19 cellular contexts compared by ENCODE assay signal in the genomic region with DNA sequence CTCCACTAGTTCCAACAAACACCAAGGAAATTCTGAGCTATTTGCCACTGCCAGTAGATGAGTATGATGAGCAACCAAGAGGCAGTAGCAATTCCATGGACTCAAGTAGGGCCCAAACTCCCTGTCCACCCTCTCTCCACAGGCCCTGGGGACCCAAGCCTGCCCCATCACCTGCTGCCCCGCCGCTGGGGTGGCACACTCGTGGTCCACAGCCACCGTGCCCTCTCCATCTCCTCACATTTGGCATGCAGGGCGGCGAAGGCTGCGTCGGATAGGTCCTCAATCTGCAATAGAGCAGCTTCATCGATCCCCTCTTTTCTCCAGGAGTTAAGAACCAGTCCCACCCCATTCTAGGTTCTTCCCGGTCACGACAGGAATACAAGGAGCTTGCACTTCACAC. TPM values are rescaled to one million over a fixed set of nuclear protein-coding genes. Genes with fewer than 3 reads are reported as not detected.
A peak's percentile ranks its signal among the peaks of the same experiment; 100 is the strongest.
DNase-seq lines count a peak whose midpoint lies in the region; ATAC-seq and TF ChIP-seq lines count a peak whose summit lies in the region.
"Had no signal": no experiment of that assay in that cellular context is flagged by ENCODE, and none has a peak within 500 bp of the region (broad histone marks: within the 10 kb centered on the region; RNA-seq: fewer than 3 reads in every experiment).

No MANE protein-coding gene starts in this region.

- no peak for DNase-seq in CD4-positive, alpha-beta T cell
- DNase-seq in D341Med (ENCODE audit: low spot score) = peak; percentile 32
- no peak for DNase-seq in central memory CD8-positive, alpha-beta T cell (ENCODE audit: low spot score in 2 of 2)
- DNase-seq in NCI-H510A treated with DMSO at 0.1 percent for 48 hours (lab: John Stamatoyannopoulos, UW) = no peak
- DNase-seq in activated gamma-delta T cell treated with Interleukin-2 at 50 U/mL for 16 hours = no peak
- no peak for DNase-seq in stimulated activated effector memory CD8-positive, alpha-beta T cell treated with anti-CD3 and anti-CD28 coated beads, Interleukin-12 subunit alpha, Interleukin-12 subunit beta, amount 100 ng/mL, for 72 hours (ENCODE audit: low spot score in 2 of 2)
- DNase-seq: C1 segment of cervical spinal cord, DMS79 treated with DMSO at 0.1 percent for 48 hours, H9, MV-4-11, NCI-H1694 treated with DMSO at 0.1 percent for 48 hours, NCI-H2107, NCI-H2227 treated with DMSO at 0.1 percent for 48 hours, NCI-H524, NCI-H82, OCI-M1, Right ventricle myocardium superior had no signal

- H3K36me3 ChIP-seq in neural cell (ENCODE audit: insufficient read depth, low read length) = peaks cover 26% of the 10 kb centered on the region

- no peak overlapping the region for H3K9ac ChIP-seq in neural cell (ENCODE audit: low read length)
- H3K9ac ChIP-seq: KMS-11 had no signal

- H3K4me3 ChIP-seq in neural cell (ENCODE audit: low read length) = no peak overlapping the region

- H3F3A ChIP-seq in neural cell (ENCODE audit: insufficient read depth, low read length, poor library complexity, severe bottlenecking) = no peaks in the 10 kb centered on the region

- no peak overlapping the region for H2AFZ ChIP-seq in neural cell (ENCODE audit: low read depth, low read length)

- no peaks in the 10 kb centered on the region for H3K79me2 ChIP-seq in neural cell (replicated peaks; ENCODE audit: insufficient read depth, low read length)

- no peak for ATAC-seq in CD4-positive, alpha-beta T cell (ENCODE audit: poor library complexity)
- ATAC-seq in central memory CD8-positive, alpha-beta T cell (replicated peaks; ENCODE audit: extremely low read depth, poor library complexity, severe bottlenecking) = no peak
- ATAC-seq in stimulated activated effector memory CD8-positive, alpha-beta T cell treated with anti-CD3 and anti-CD28 coated beads, Interleukin-12 subunit alpha, Interleukin-12 subunit beta, amount 100 ng/mL, for 72 hours = no peak

- no peaks in the 10 kb centered on the region for H3K9me2 ChIP-seq in neural cell (ENCODE audit: insufficient read depth, low read length)

- intact Hi-C loops in CD4-positive, alpha-beta T cell (cut with DNase I, micrococcal nuclease) = no loop called here

- H3K4me3 Mint-ChIP-seq in CD4-positive, alpha-beta T cell = no peak overlapping the region
- H3K4me3 Mint-ChIP-seq in central memory CD8-positive, alpha-beta T cell = no peak overlapping the region
- no peak overlapping the region for H3K4me3 Mint-ChIP-seq in stimulated activated effector memory CD8-positive, alpha-beta T cell treated with anti-CD3 and anti-CD28 coated beads, Interleukin-12 subunit alpha, Interleukin-12 subunit beta, amount 100 ng/mL, for 72 hours
- H3K4me3 Mint-ChIP-seq: H9 had no signal

- POLR2A ChIA-PET in CD4-positive, alpha-beta T cell (lab: Charles Lee) = no interaction called here

- H3K36me3 Mint-ChIP-seq in CD4-positive, alpha-beta T cell (ENCODE audit: low read depth) = peaks cover 100% of the 10 kb centered on the region
- H3K36me3 Mint-ChIP-seq in central memory CD8-positive, alpha-beta T cell (ENCODE audit: insufficient read depth) = peaks cover 77% of the 10 kb centered on the region
- peaks cover 99% of the 10 kb centered on the region for H3K36me3 Mint-ChIP-seq in stimulated activated effector memory CD8-positive, alpha-beta T cell treated with anti-CD3 and anti-CD28 coated beads, Interleukin-12 subunit alpha, Interleukin-12 subunit beta, amount 100 ng/mL, for 72 hours

- peaks cover 6% of the 10 kb centered on the region for H3K4me1 Mint-ChIP-seq in CD4-positive, alpha-beta T cell (ENCODE audit: low read depth)
- H3K4me1 Mint-ChIP-seq in central memory CD8-positive, alpha-beta T cell = peaks cover 36% of the 10 kb centered on the region
- H3K4me1 Mint-ChIP-seq in stimulated activated effector memory CD8-positive, alpha-beta T cell treated with anti-CD3 and anti-CD28 coated beads, Interleukin-12 subunit alpha, Interleukin-12 subunit beta, amount 100 ng/mL, for 72 hours = peaks cover 26% of the 10 kb centered on the region

- no peaks in the 10 kb centered on the region for H3K27me3 Mint-ChIP-seq in CD4-positive, alpha-beta T cell
- H3K27me3 Mint-ChIP-seq in central memory CD8-positive, alpha-beta T cell = no peaks in the 10 kb centered on the region

- no peak overlapping the region for H3K4me2 ChIP-seq in neural cell (ENCODE audit: low read length)
- H3K4me2 ChIP-seq: KMS-11 had no signal

- TF ChIP-seq RAD21 in neural cell (conservative IDR thresholded peaks at IDR 0.05) = no peak

- H3K27ac Mint-ChIP-seq in CD4-positive, alpha-beta T cell = peak overlapping the region; percentile 36
- peak overlapping the region; percentile 63 for H3K27ac Mint-ChIP-seq in central memory CD8-positive, alpha-beta T cell (ENCODE audit: low read depth)
- H3K27ac Mint-ChIP-seq in stimulated activated effector memory CD8-positive, alpha-beta T cell treated with anti-CD3 and anti-CD28 coated beads, Interleukin-12 subunit alpha, Interleukin-12 subunit beta, amount 100 ng/mL, for 72 hours = no peak overlapping the region

- peaks cover 4% of the 10 kb centered on the region for H4K20me1 ChIP-seq in neural cell (ENCODE audit: insufficient read depth)

- H3K9me3 ChIP-seq in CD4-positive, alpha-beta T cell (ENCODE audit: control insufficient read depth, low read length) = no peaks in the 10 kb centered on the region
- no peaks in the 10 kb centered on the region for H3K9me3 ChIP-seq in neural cell (ENCODE audit: low read length)

- TF ChIP-seq CTCF in CD4-positive, alpha-beta T cell (IDR thresholded peaks at IDR 0.05) = no peak
- TF ChIP-seq CTCF in neural cell (IDR thresholded peaks at IDR 0.05; ENCODE audit: poor library complexity, severe bottlenecking) = no peak

- TF ChIP-seq EP300 in neural cell (conservative IDR thresholded peaks at IDR 0.05; ENCODE audit: poor library complexity, severe bottlenecking) = no peak

- H3K27me3 ChIP-seq in CD4-positive, alpha-beta T cell (ENCODE audit: control insufficient read depth, insufficient read depth, low read length) = no peaks in the 10 kb centered on the region
- H3K27me3 ChIP-seq in neural cell (ENCODE audit: insufficient read depth, low read depth, low read length) = no peaks in the 10 kb centered on the region

- H3K9me3 Mint-ChIP-seq in CD4-positive, alpha-beta T cell = no peaks in the 10 kb centered on the region
- no peaks in the 10 kb centered on the region for H3K9me3 Mint-ChIP-seq in central memory CD8-positive, alpha-beta T cell
- no peaks in the 10 kb centered on the region for H3K9me3 Mint-ChIP-seq in stimulated activated effector memory CD8-positive, alpha-beta T cell treated with anti-CD3 and anti-CD28 coated beads, Interleukin-12 subunit alpha, Interleukin-12 subunit beta, amount 100 ng/mL, for 72 hours
- H3K9me3 Mint-ChIP-seq: H9 had no signal

- CTCF ChIA-PET in CD4-positive, alpha-beta T cell (lab: Charles Lee) = interaction anchor here (1.5 kb wide), 1 partner anchor 12 kb away, joined by 5 read pairs; no protein-coding TSS in a partner anchor

- H3K27ac ChIP-seq in CD4-positive, alpha-beta T cell (ENCODE audit: low read depth, low read length) = no peak overlapping the region
- no peak overlapping the region for H3K27ac ChIP-seq in neural cell (ENCODE audit: low read length)
- H3K27ac ChIP-seq: KMS-11 had no signal

TF ChIP-seq in neural cell, 6 proteins besides CTCF, POLR2A, EP300 and RAD21:
- TF ChIP-seq TAF1 (IDR thresholded peaks at IDR 0.05; ENCODE audit: low read depth) (no peak), POLR2AphosphoS5 (IDR thresholded peaks at IDR 0.05) (peak; percentile 13)

RNA-seq across cellular contexts. Expression of a gene that starts 33.9 kb away (rescaled TPM):
- total RNA-seq in CD4-positive, alpha-beta T cell = not detected
- polyA plus RNA-seq in neural cell = not detected in 2 replicates
- 5.1 and 9.3 TPM in 2 replicates for polyA minus RNA-seq in neural cell
- total RNA-seq: H9, Right ventricle myocardium superior had no signal
